20 cellular contexts compared by ENCODE assay signal in genomic region chr15:48447058-48447457, GRCh38.
"Had no signal": no experiment of that assay in that cellular context is flagged by ENCODE, and none has a peak within 500 bp of the region (broad histone marks: within the 10 kb centered on the region; RNA-seq: fewer than 3 reads in every experiment).

No MANE protein-coding gene starts in this region.

- H3K36me3 ChIP-seq: neural progenitor cell had no signal

- DNase-seq: activated naive CD4-positive, alpha-beta T cell; activated T-cell treated with anti-CD3 and anti-CD28 coated beads, Interleukin-2, amount 50 U/mL, for 24 hours; cerebellar nuclear complex; cortex of kidney; endodermal cell; lower lobe of right lung; naive thymus-derived CD4-positive, alpha-beta T cell; retina; sigmoid colon; stimulated activated CD4-positive, alpha-beta T cell treated with anti-CD3 and anti-CD28 coated beads, Interleukin-2, amount 100 ng/mL, for 48 hours; stimulated activated CD8-positive, alpha-beta memory T cell treated with anti-CD3 and anti-CD28 coated beads, Interleukin-4, amount 100 ng/mL, for 48 hours; stimulated activated naive B cell treated with anti-CD40 and anti-IgM and Interleukin-4, amounts not matched to agents 10 μg/mL and 1 μg/mL and 100 μg/mL, for 72 hours; upper lobe of left lung had no signal

- H3K27ac Mint-ChIP-seq: activated naive CD8-positive, alpha-beta T cell; activated T-cell treated with anti-CD3 and anti-CD28 coated beads, Interleukin-2, amount 50 U/mL, for 24 hours; activated T-helper 2 cell treated with anti-CD3 and anti-CD28 coated beads, Interferon-gamma antibody, Interleukin-2, Interleukin-4, amounts not matched to agents 10 μg/mL and 5 μg/mL and 100 μg/mL, durations not matched to agents 14 hours and 24 hours and 36 hours; endodermal cell; naive thymus-derived CD4-positive, alpha-beta T cell; neural progenitor cell; progenitor cell of endocrine pancreas; stimulated activated naive B cell treated with anti-CD40 and anti-IgM and Interleukin-4, amounts not matched to agents 10 μg/mL and 1 μg/mL and 100 μg/mL, for 72 hours had no signal

- H3K27ac ChIP-seq: epithelial cell of prostate, lower lobe of right lung, neural progenitor cell, sigmoid colon, thoracic aorta, upper lobe of left lung had no signal

- H3K4me3 Mint-ChIP-seq: activated naive CD8-positive, alpha-beta T cell; activated T-cell treated with anti-CD3 and anti-CD28 coated beads, Interleukin-2, amount 50 U/mL, for 24 hours; endodermal cell; naive thymus-derived CD4-positive, alpha-beta T cell; neural progenitor cell; stimulated activated naive B cell treated with anti-CD40 and anti-IgM and Interleukin-4, amounts not matched to agents 10 μg/mL and 1 μg/mL and 100 μg/mL, for 72 hours had no signal

- ATAC-seq: left lobe of liver; lower lobe of right lung; naive thymus-derived CD4-positive, alpha-beta T cell; stimulated activated naive B cell treated with anti-CD40 and anti-IgM and Interleukin-4, amounts not matched to agents 10 μg/mL and 1 μg/mL and 100 μg/mL, for 72 hours had no signal

- H3K27me3 ChIP-seq: neural progenitor cell, sigmoid colon, upper lobe of left lung had no signal

- H3K9ac ChIP-seq: neural progenitor cell had no signal

- H3K4me3 ChIP-seq: lower lobe of right lung, neural progenitor cell, sigmoid colon, thoracic aorta, upper lobe of left lung had no signal

- H3K4me1 ChIP-seq: lower lobe of right lung, neural progenitor cell, sigmoid colon, upper lobe of left lung had no signal

- H3K4me1 Mint-ChIP-seq: naive thymus-derived CD4-positive, alpha-beta T cell; neural progenitor cell; stimulated activated naive B cell treated with anti-CD40 and anti-IgM and Interleukin-4, amounts not matched to agents 10 μg/mL and 1 μg/mL and 100 μg/mL, for 72 hours had no signal

- H3K9me3 Mint-ChIP-seq: activated T-cell treated with anti-CD3 and anti-CD28 coated beads, Interleukin-2, amount 50 U/mL, for 24 hours; activated T-helper 2 cell treated with anti-CD3 and anti-CD28 coated beads, Interferon-gamma antibody, Interleukin-2, Interleukin-4, amounts not matched to agents 10 μg/mL and 5 μg/mL and 100 μg/mL, durations not matched to agents 14 hours and 24 hours and 36 hours; endodermal cell; naive thymus-derived CD4-positive, alpha-beta T cell; neural progenitor cell; stimulated activated naive B cell treated with anti-CD40 and anti-IgM and Interleukin-4, amounts not matched to agents 10 μg/mL and 1 μg/mL and 100 μg/mL, for 72 hours had no signal

- H3K27me3 Mint-ChIP-seq: activated naive CD8-positive, alpha-beta T cell; progenitor cell of endocrine pancreas; stimulated activated naive B cell treated with anti-CD40 and anti-IgM and Interleukin-4, amounts not matched to agents 10 μg/mL and 1 μg/mL and 100 μg/mL, for 72 hours had no signal

- H2AFZ ChIP-seq: neural progenitor cell had no signal

- H3K4me2 ChIP-seq: neural progenitor cell had no signal

- H3K36me3 Mint-ChIP-seq: naive thymus-derived CD4-positive, alpha-beta T cell; stimulated activated naive B cell treated with anti-CD40 and anti-IgM and Interleukin-4, amounts not matched to agents 10 μg/mL and 1 μg/mL and 100 μg/mL, for 72 hours had no signal

- H3K9me3 ChIP-seq: lower lobe of right lung, sigmoid colon, thoracic aorta, upper lobe of left lung had no signal
